In genomic region chr3:193236990-193237389, GRCh38 we compare ENCODE assay signal across 15 cellular contexts. TPM values are rescaled to one million over a fixed set of nuclear protein-coding genes. Genes with fewer than 3 reads are reported as not detected.
DNase-seq lines count a peak whose midpoint lies in the region; ATAC-seq and TF ChIP-seq lines count a peak whose summit lies in the region.
"Had no signal": no experiment of that assay in that cellular context is flagged by ENCODE, and none has a peak within 500 bp of the region (broad histone marks: within the 10 kb centered on the region; RNA-seq: fewer than 3 reads in every experiment).

No MANE protein-coding gene starts in this region.

- no peaks in the 10 kb centered on the region for H4K20me1 ChIP-seq in neural cell (ENCODE audit: insufficient read depth)

- H3K36me3 ChIP-seq in neural cell (ENCODE audit: insufficient read depth, low read length) (no peaks in the 10 kb centered on the region), psoas muscle (ENCODE audit: insufficient read depth in 1 of 2, low read depth in 1 of 2) (no peaks in the 10 kb centered on the region)

- 80 to 82% (median 80%) methylated on average over 5 of the region's 5 CpGs for WGBS in psoas muscle, 3 donors

- H3K79me2 ChIP-seq in neural cell (replicated peaks; ENCODE audit: insufficient read depth, low read length): no peaks in the 10 kb centered on the region

- DNase-seq in DMS 273 (lab: John Stamatoyannopoulos, UW; ENCODE audit: unreplicated experiment): peak; percentile 72
- peak; percentile 69 for DNase-seq in NCI-H1694 treated with DMSO at 0.1 percent for 48 hours (lab: John Stamatoyannopoulos, UW)
- DNase-seq in glutamatergic neuron: no peak
- no peak for DNase-seq in psoas muscle
- DNase-seq in sciatic nerve (ENCODE audit: low spot score): no peak
- DNase-seq in left ventricle myocardium superior: no peak
- DNase-seq: CD8-positive, alpha-beta T cell; DMS153; DMS79 treated with DMSO at 0.1 percent for 48 hours; EL; GM23248 had no signal

- H3K27ac Mint-ChIP-seq in glutamatergic neuron (ENCODE audit: unreplicated experiment): peak overlapping the region; percentile 72
- H3K27ac Mint-ChIP-seq: CD14-positive monocyte; CD8-positive, alpha-beta T cell had no signal

- H3K9me3 ChIP-seq in neural cell (ENCODE audit: low read length) (no peaks in the 10 kb centered on the region), psoas muscle (no peaks in the 10 kb centered on the region)

- H3K4me1 ChIP-seq in psoas muscle: peaks cover 8% of the 10 kb centered on the region

- no peak overlapping the region for H2AFZ ChIP-seq in neural cell (ENCODE audit: low read depth, low read length)
- H2AFZ ChIP-seq: GM23248 had no signal

- H3K4me2 ChIP-seq in neural cell (ENCODE audit: low read length): peak overlapping the region; percentile 66

- no peaks in the 10 kb centered on the region for H3K36me3 Mint-ChIP-seq in glutamatergic neuron (ENCODE audit: unreplicated experiment)
- H3K36me3 Mint-ChIP-seq: CD14-positive monocyte; CD8-positive, alpha-beta T cell had no signal

- no peaks in the 10 kb centered on the region for H3F3A ChIP-seq in neural cell (ENCODE audit: insufficient read depth, low read length, poor library complexity, severe bottlenecking)

- H3K4me1 Mint-ChIP-seq in glutamatergic neuron (ENCODE audit: low read depth, unreplicated experiment): peaks cover 53% of the 10 kb centered on the region

- peak overlapping the region; percentile 44 for H3K9ac ChIP-seq in neural cell (ENCODE audit: low read length)
- H3K9ac ChIP-seq: GM23248 had no signal

- no peak for ATAC-seq in psoas muscle
- ATAC-seq in sciatic nerve: no peak
- no peak for ATAC-seq in left ventricle myocardium superior
- ATAC-seq: CD8-positive, alpha-beta T cell; HCT116 had no signal

- H3K27ac ChIP-seq in neural cell (ENCODE audit: low read length) (peak overlapping the region; percentile 90), psoas muscle (no peak overlapping the region)
- H3K27ac ChIP-seq: GM23248, HL-60 had no signal

- no peaks in the 10 kb centered on the region for H3K9me2 ChIP-seq in neural cell (ENCODE audit: insufficient read depth, low read length)

- TF ChIP-seq CTCF in glutamatergic neuron (IDR thresholded peaks at IDR 0.05; ENCODE audit: partially characterized antibody, unreplicated experiment) (no peak), neural cell (IDR thresholded peaks at IDR 0.05; ENCODE audit: poor library complexity, severe bottlenecking) (no peak), psoas muscle (IDR thresholded peaks at IDR 0.05) (no peak)

- intact Hi-C loops in psoas muscle (cut with DNase I) (no loop called here), sciatic nerve (cut with DNase I) (no loop called here), left ventricle myocardium superior (cut with micrococcal nuclease) (no loop called here)

- H3K27me3 Mint-ChIP-seq in glutamatergic neuron (ENCODE audit: unreplicated experiment): peaks cover 9% of the 10 kb centered on the region

- H3K4me3 ChIP-seq in neural cell (ENCODE audit: low read length) (peak overlapping the region; percentile 33), psoas muscle (no peak overlapping the region)
- H3K4me3 ChIP-seq: GM23248 had no signal

- peak; percentile 88 for TF ChIP-seq EP300 in neural cell (conservative IDR thresholded peaks at IDR 0.05; ENCODE audit: poor library complexity, severe bottlenecking)

- peak; percentile 55 for TF ChIP-seq RAD21 in neural cell (conservative IDR thresholded peaks at IDR 0.05)

- peak overlapping the region; percentile 6 for H3K4me3 Mint-ChIP-seq in glutamatergic neuron (ENCODE audit: unreplicated experiment)
- H3K4me3 Mint-ChIP-seq: CD14-positive monocyte; CD8-positive, alpha-beta T cell had no signal

- peaks cover 8% of the 10 kb centered on the region for H3K9me3 Mint-ChIP-seq in glutamatergic neuron (ENCODE audit: unreplicated experiment)
- H3K9me3 Mint-ChIP-seq: CD8-positive, alpha-beta T cell had no signal

- H3K27me3 ChIP-seq in neural cell (ENCODE audit: insufficient read depth, low read depth, low read length) (no peaks in the 10 kb centered on the region), psoas muscle (ENCODE audit: insufficient read depth in 3 of 3, low read length in 2 of 3) (no peaks in the 10 kb centered on the region)

TF ChIP-seq in neural cell, 6 proteins besides CTCF, POLR2A, EP300 and RAD21:
- peak; percentile 83 for TF ChIP-seq POLR2AphosphoS5 (IDR thresholded peaks at IDR 0.05)
- peak; percentile 68 for TF ChIP-seq REST (IDR thresholded peaks at IDR 0.05; ENCODE audit: borderline replicate concordance)
- no peak for TF ChIP-seq TAF1 (IDR thresholded peaks at IDR 0.05; ENCODE audit: low read depth)
- TF ChIP-seq MXI1 (conservative IDR thresholded peaks at IDR 0.05; ENCODE audit: poor library complexity, severe bottlenecking): peak; percentile 49
- no peak for TF ChIP-seq EZH2 (IDR thresholded peaks at IDR 0.05; ENCODE audit: borderline replicate concordance, insufficient read depth, low read length, poor library complexity, severe bottlenecking)
- TF ChIP-seq SMC3 (conservative IDR thresholded peaks at IDR 0.05; ENCODE audit: poor library complexity): peak; percentile 58

RNA-seq across cellular contexts. Expression of gene PLAAT1, which starts 4.0 kb away (rescaled TPM):
- total RNA-seq in glutamatergic neuron (ENCODE audit: unreplicated experiment) (21.2 TPM), psoas muscle (10 to 100 TPM; 14.6 to 26.2 (median 21.8) TPM), sciatic nerve (0.98 TPM), left ventricle myocardium superior (4.9 TPM)
- polyA plus RNA-seq in neural cell (10.7 and 16.1 TPM in 2 replicates), psoas muscle (10 to 100 TPM; 10.8 to 24.4 (median 21.4) TPM)
- polyA minus RNA-seq in neural cell: 10.4 and 14.9 TPM in 2 replicates
- total RNA-seq: CD8-positive, alpha-beta T cell; GM23248 had no signal
- polyA plus RNA-seq: CD14-positive monocyte, GM23248 had no signal

Comparison
In these comparisons a context has a peak if more than half of its experiments do, and no peak if none do; other contexts are left out.
1. DNase-seq: peak in DMS 273 (single experiment) and NCI-H1694 treated with DMSO at 0.1 percent for 48 hours (single experiment); none in glutamatergic neuron (single experiment), psoas muscle (0 of 2), sciatic nerve (single experiment) and left ventricle myocardium superior (single experiment).